ENCODE assay signal across 28 cellular contexts in genomic region chr4:37430718-37431416, GRCh38.
A peak's percentile ranks its signal among the peaks of the same experiment; 100 is the strongest.
DNase-seq lines count a peak whose midpoint lies in the region; ATAC-seq and TF ChIP-seq lines count a peak whose summit lies in the region.
"Had no signal": no experiment of that assay in that cellular context is flagged by ENCODE, and none has a peak within 500 bp of the region (broad histone marks: within the 10 kb centered on the region; RNA-seq: fewer than 3 reads in every experiment).

No MANE protein-coding gene starts in this region.

- ATAC-seq in natural killer cell: no peak
- ATAC-seq: activated CD4-positive, CD25-positive, alpha-beta regulatory T cell treated with anti-CD3 and anti-CD28 coated beads, Interleukin-2, amount 50 U/mL, for 24 hours; effector memory CD8-positive, alpha-beta T cell had no signal

- H3K9me3 ChIP-seq in Peyer's patch: no peaks in the 10 kb centered on the region
- H3K9me3 ChIP-seq in liver (ENCODE audit: control insufficient read depth in 4 of 4, low read length in 3 of 4): no peaks in the 10 kb centered on the region
- H3K9me3 ChIP-seq in smooth muscle cell (replicated peaks; ENCODE audit: low read depth): no peaks in the 10 kb centered on the region
- H3K9me3 ChIP-seq: breast epithelium, sigmoid colon, vagina had no signal

- in situ Hi-C loops in brain microvascular endothelial cell (cut with HindIII; ENCODE audit: low pct_ligation_motif_present, low sequenced_read_pairs): no loop called here

- no peaks in the 10 kb centered on the region for H3K27me3 ChIP-seq in Peyer's patch
- no peaks in the 10 kb centered on the region for H3K27me3 ChIP-seq in liver (ENCODE audit: control insufficient read depth in 4 of 4, insufficient read depth in 4 of 4, low read length in 3 of 4)
- no peaks in the 10 kb centered on the region for H3K27me3 ChIP-seq in smooth muscle cell (ENCODE audit: low read depth)
- H3K27me3 ChIP-seq in brain microvascular endothelial cell (replicated peaks): no peaks in the 10 kb centered on the region
- H3K27me3 ChIP-seq: neural progenitor cell, sigmoid colon, vagina had no signal

- intact Hi-C loops in natural killer cell (cut with micrococcal nuclease): no loop called here

- H3K27ac Mint-ChIP-seq in natural killer cell: no peak overlapping the region
- H3K27ac Mint-ChIP-seq: activated naive CD4-positive, alpha-beta T cell treated with anti-CD3 and anti-CD28 coated beads, Interleukin-2, amount 10 ng/mL, durations not matched to agents 7 days and 5 days; B cell; CD8-positive, alpha-beta memory T cell; effector memory CD8-positive, alpha-beta T cell; neural progenitor cell had no signal

- H3K36me3 Mint-ChIP-seq in natural killer cell: no peaks in the 10 kb centered on the region
- H3K36me3 Mint-ChIP-seq: activated naive CD4-positive, alpha-beta T cell treated with anti-CD3 and anti-CD28 coated beads, Interleukin-2, amount 10 ng/mL, durations not matched to agents 7 days and 5 days; CD8-positive, alpha-beta memory T cell; neural progenitor cell had no signal

- no peak for TF ChIP-seq RAD21 in liver (IDR thresholded peaks at IDR 0.05)

- no peaks in the 10 kb centered on the region for H4K20me1 ChIP-seq in smooth muscle cell (ENCODE audit: low read depth)

- DNase-seq in NOMO-1 treated with DMSO at 0.1 percent for 48 hours (lab: John Stamatoyannopoulos, UW; ENCODE audit: unreplicated experiment) (peak; percentile 1), NOMO-1 treated with dmso at 0.1 percent for 144 hours (lab: John Stamatoyannopoulos, UW; ENCODE audit: unreplicated experiment) (no peak), Peyer's patch (no peak), natural killer cell (no peak), smooth muscle cell (lab: John Stamatoyannopoulos, UW; ENCODE audit: unreplicated experiment) (no peak), brain microvascular endothelial cell (no peak)
- DNase-seq in activated CD8-positive, alpha-beta memory T cell treated with anti-CD3 and anti-CD28 coated beads for 24 hours: no peak
- DNase-seq: activated CD4-positive, alpha-beta T cell treated with anti-CD3 and anti-CD28 coated beads, Interleukin-2, amount 50 U/mL, for 48 hours; activated CD8-positive, alpha-beta memory T cell treated with anti-CD3 and anti-CD28 coated beads, Interleukin-2, amount 50 U/mL, for 4 hours; activated naive CD4-positive, alpha-beta T cell treated with anti-CD3 and anti-CD28 coated beads, Interleukin-2, amount 10 ng/mL, durations not matched to agents 7 days and 5 days; amniotic stem cell; CD8-positive, alpha-beta memory T cell; DMS79; effector memory CD8-positive, alpha-beta T cell; foreskin fibroblast; GF-D8; head of caudate nucleus; NCI-H1436 treated with DMSO at 0.1 percent for 48 hours; NCI-H69; sigmoid colon; stimulated activated naive CD4-positive, alpha-beta T cell treated with Interleukin-2 at 50 U/mL for 16 hours had no signal

- H3F3A ChIP-seq in smooth muscle cell (ENCODE audit: low read depth): no peaks in the 10 kb centered on the region

- TF ChIP-seq CTCF in Peyer's patch (IDR thresholded peaks at IDR 0.05) (no peak), liver (IDR thresholded peaks at IDR 0.05; ENCODE audit: low read depth, low read length, missing input control) (no peak), natural killer cell (IDR thresholded peaks at IDR 0.05) (no peak), smooth muscle cell (IDR thresholded peaks at IDR 0.05; ENCODE audit: borderline replicate concordance, insufficient read depth, poor library complexity, severe bottlenecking) (no peak), brain microvascular endothelial cell (IDR thresholded peaks at IDR 0.05; ENCODE audit: low read depth, low read length, missing control alignments) (no peak)

- H3K79me2 ChIP-seq in smooth muscle cell (ENCODE audit: low read depth): no peaks in the 10 kb centered on the region

- H3K36me3 ChIP-seq in Peyer's patch: no peaks in the 10 kb centered on the region
- H3K36me3 ChIP-seq in liver (ENCODE audit: control insufficient read depth in 4 of 4, insufficient read depth in 3 of 4, low read depth in 1 of 4, low read length in 3 of 4): no peaks in the 10 kb centered on the region
- no peaks in the 10 kb centered on the region for H3K36me3 ChIP-seq in smooth muscle cell (ENCODE audit: low read depth)
- H3K36me3 ChIP-seq in brain microvascular endothelial cell (replicated peaks): no peaks in the 10 kb centered on the region
- H3K36me3 ChIP-seq: breast epithelium, neural progenitor cell, sigmoid colon, vagina had no signal

- H3K4me1 ChIP-seq in Peyer's patch (peaks cover 0 to 9% (median 3%) of the 10 kb centered on the region in 4 donors), liver (ENCODE audit: control insufficient read depth in 4 of 4, insufficient read depth in 4 of 4, low read length in 3 of 4) (peaks cover 9 to 58% (median 54%) of the 10 kb centered on the region in 4 donors), smooth muscle cell (ENCODE audit: low read depth) (no peaks in the 10 kb centered on the region)
- H3K4me1 ChIP-seq: breast epithelium, neural progenitor cell, sigmoid colon, vagina had no signal

- H3K4me3 ChIP-seq in Peyer's patch (no peak overlapping the region), liver (ENCODE audit: low read depth in 1 of 3, low read length in 3 of 3) (peak overlapping the region in 2 of 3 donors; percentile 6 to 23), smooth muscle cell (no peak overlapping the region), brain microvascular endothelial cell (ENCODE audit: low read depth, low read length) (no peak overlapping the region)
- H3K4me3 ChIP-seq: breast epithelium, lung, neural progenitor cell, sigmoid colon, vagina had no signal

- H3K4me2 ChIP-seq in smooth muscle cell: no peak overlapping the region
- H3K4me2 ChIP-seq: neural progenitor cell had no signal

- no peaks in the 10 kb centered on the region for H3K4me1 Mint-ChIP-seq in natural killer cell
- H3K4me1 Mint-ChIP-seq: activated naive CD4-positive, alpha-beta T cell treated with anti-CD3 and anti-CD28 coated beads, Interleukin-2, amount 10 ng/mL, durations not matched to agents 7 days and 5 days; B cell; CD8-positive, alpha-beta memory T cell; neural progenitor cell had no signal

- H3K27ac ChIP-seq in Peyer's patch (peak overlapping the region in 3 of 4 donors; percentile 45 to 80 (median 69)), liver (ENCODE audit: low read depth in 1 of 2, low read length in 2 of 2) (peak overlapping the region; percentile 63 to 70), smooth muscle cell (ENCODE audit: low read depth) (no peak overlapping the region), brain microvascular endothelial cell (no peak overlapping the region)
- H3K27ac ChIP-seq: breast epithelium, neural progenitor cell, sigmoid colon, vagina had no signal

- H3K27me3 Mint-ChIP-seq in natural killer cell (ENCODE audit: low read depth in 2 of 2): peaks cover 8 to 9% of the 10 kb centered on the region in 2 donors

- H2AFZ ChIP-seq in smooth muscle cell (ENCODE audit: low read depth): no peak overlapping the region
- H2AFZ ChIP-seq: neural progenitor cell had no signal

- no peak overlapping the region for H3K4me3 Mint-ChIP-seq in natural killer cell
- H3K4me3 Mint-ChIP-seq: activated naive CD4-positive, alpha-beta T cell treated with anti-CD3 and anti-CD28 coated beads, Interleukin-2, amount 10 ng/mL, durations not matched to agents 7 days and 5 days; B cell; CD8-positive, alpha-beta memory T cell; effector memory CD8-positive, alpha-beta T cell; neural progenitor cell had no signal

- 34% methylated on average over 3 of the region's 3 CpGs for WGBS in liver
- WGBS in smooth muscle cell (ENCODE audit: low lambda C conversion rate): 88% methylated on average over 3 of the region's 3 CpGs

- H3K9ac ChIP-seq in liver (ENCODE audit: low read depth in 1 of 2, low read length in 2 of 2) (no peak overlapping the region), smooth muscle cell (ENCODE audit: low read depth) (no peak overlapping the region)
- H3K9ac ChIP-seq: neural progenitor cell had no signal

- no peak for TF ChIP-seq POLR2A in Peyer's patch (IDR thresholded peaks at IDR 0.05)

- no peaks in the 10 kb centered on the region for H3K9me3 Mint-ChIP-seq in natural killer cell
- H3K9me3 Mint-ChIP-seq: activated naive CD4-positive, alpha-beta T cell treated with anti-CD3 and anti-CD28 coated beads, Interleukin-2, amount 10 ng/mL, durations not matched to agents 7 days and 5 days; neural progenitor cell had no signal

TF ChIP-seq in liver, 16 proteins besides CTCF, POLR2A, EP300 and RAD21:
- TF ChIP-seq JUND (IDR thresholded peaks at IDR 0.05) (no peak), RXRA (IDR thresholded peaks at IDR 0.05) (peak in 1 of 2 donors; percentile 1), FOXA2 (IDR thresholded peaks at IDR 0.05) (no peak)
- TF ChIP-seq, protein P1, sequence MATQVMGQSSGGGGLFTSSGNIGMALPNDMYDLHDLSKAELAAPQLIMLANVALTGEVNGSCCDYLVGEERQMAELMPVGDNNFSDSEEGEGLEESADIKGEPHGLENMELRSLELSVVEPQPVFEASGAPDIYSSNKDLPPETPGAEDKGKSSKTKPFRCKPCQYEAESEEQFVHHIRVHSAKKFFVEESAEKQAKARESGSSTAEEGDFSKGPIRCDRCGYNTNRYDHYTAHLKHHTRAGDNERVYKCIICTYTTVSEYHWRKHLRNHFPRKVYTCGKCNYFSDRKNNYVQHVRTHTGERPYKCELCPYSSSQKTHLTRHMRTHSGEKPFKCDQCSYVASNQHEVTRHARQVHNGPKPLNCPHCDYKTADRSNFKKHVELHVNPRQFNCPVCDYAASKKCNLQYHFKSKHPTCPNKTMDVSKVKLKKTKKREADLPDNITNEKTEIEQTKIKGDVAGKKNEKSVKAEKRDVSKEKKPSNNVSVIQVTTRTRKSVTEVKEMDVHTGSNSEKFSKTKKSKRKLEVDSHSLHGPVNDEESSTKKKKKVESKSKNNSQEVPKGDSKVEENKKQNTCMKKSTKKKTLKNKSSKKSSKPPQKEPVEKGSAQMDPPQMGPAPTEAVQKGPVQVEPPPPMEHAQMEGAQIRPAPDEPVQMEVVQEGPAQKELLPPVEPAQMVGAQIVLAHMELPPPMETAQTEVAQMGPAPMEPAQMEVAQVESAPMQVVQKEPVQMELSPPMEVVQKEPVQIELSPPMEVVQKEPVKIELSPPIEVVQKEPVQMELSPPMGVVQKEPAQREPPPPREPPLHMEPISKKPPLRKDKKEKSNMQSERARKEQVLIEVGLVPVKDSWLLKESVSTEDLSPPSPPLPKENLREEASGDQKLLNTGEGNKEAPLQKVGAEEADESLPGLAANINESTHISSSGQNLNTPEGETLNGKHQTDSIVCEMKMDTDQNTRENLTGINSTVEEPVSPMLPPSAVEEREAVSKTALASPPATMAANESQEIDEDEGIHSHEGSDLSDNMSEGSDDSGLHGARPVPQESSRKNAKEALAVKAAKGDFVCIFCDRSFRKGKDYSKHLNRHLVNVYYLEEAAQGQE (IDR thresholded peaks at IDR 0.05): no peak

Comparison
In these comparisons a context has a peak if more than half of its experiments do, and no peak if none do; other contexts are left out.
1. H3K27ac ChIP-seq: peak in Peyer's patch (3 of 4) and liver (2 of 2); none in smooth muscle cell (single experiment) and brain microvascular endothelial cell (single experiment).
2. H3K4me3 ChIP-seq: peak in liver (2 of 3); none in Peyer's patch (0 of 4), smooth muscle cell (single experiment) and brain microvascular endothelial cell (single experiment).